ENCODE assay signal across 8 cellular contexts in the genomic region with DNA sequence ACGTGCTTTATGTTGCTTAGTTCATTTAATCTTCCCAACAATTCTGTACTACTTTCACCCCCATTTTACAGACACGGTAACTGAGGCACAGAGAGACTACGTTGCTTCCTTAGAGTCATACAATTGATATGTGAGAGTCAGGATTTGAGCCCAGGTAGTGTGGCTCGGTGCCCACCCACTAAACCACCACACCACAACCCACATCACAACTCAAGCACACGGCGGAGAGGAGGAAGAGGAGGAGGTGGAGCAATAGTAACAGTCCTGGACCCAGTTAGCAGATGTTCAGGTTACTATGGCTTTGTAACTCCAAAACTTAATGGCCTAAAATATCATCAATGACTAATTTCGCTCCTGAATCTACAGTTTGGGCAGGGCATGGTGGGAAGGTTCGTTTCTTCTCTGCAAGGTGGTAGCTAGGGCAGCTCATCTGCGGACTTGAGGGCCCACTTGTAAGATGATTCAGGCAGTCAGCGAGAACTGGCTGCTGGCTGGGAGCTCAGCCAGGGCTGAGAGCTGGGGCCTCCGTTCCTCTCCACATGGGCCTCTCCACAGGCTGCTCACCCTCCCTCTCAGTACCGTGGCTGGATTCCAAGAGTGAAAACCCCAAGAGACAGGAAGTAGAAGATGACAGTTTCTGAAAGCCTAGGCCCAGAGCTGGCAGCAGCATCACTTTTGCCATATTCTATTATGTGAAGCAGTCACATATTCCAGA.
A peak's percentile ranks its signal among the peaks of the same experiment; 100 is the strongest.
DNase-seq lines count a peak whose midpoint lies in the region; ATAC-seq lines count a peak whose summit lies in the region.

No MANE protein-coding gene starts in this region.

- H3K4me1 Mint-ChIP-seq in immature natural killer cell, result peaks cover 18 to 22% of the 10 kb centered on the region in 2 donors

- H3K27ac Mint-ChIP-seq in immature natural killer cell, result peak overlapping the region; percentile 13 to 79 (median 64)

- DNase-seq in KBM-7 (peak; percentile 86), T-helper 2 cell (peak in 4 of 5 experiments; percentile 15 to 80 (median 38)), astrocyte of the hippocampus (ENCODE audit: low read depth, low spot score) (peak; percentile 94), immature natural killer cell (peak in 2 of 3 donors; percentile 25 to 30), SHP77 (lab: John Stamatoyannopoulos, UW) (no peak), NCI-H2227 treated with DMSO at 0.1 percent for 48 hours (lab: John Stamatoyannopoulos, UW) (no peak)
- DNase-seq in stimulated activated CD4-positive, alpha-beta T cell treated with anti-CD3 and anti-CD28 coated beads, Interleukin-2, amount 100 ng/mL, for 4 hours (ENCODE audit: low read depth), result peak; percentile 22

- H3K9me3 Mint-ChIP-seq in immature natural killer cell, result peaks cover 0 to 2% (median 0%) of the 10 kb centered on the region in 6 donors

- in situ Hi-C loops in KBM-7 (cut with MboI; ENCODE audit: low pct_unique_long_range_greater_than_20kb, low sequenced_read_pairs), result no loop called here

- peaks cover 0 to 5% (median 4%) of the 10 kb centered on the region in 3 donors for H3K27me3 Mint-ChIP-seq in immature natural killer cell (ENCODE audit: low read depth in 3 of 3)

- peak overlapping the region in 4 of 5 donors; percentile 21 to 51 (median 47) for H3K4me3 Mint-ChIP-seq in immature natural killer cell

- peak; percentile 53 for ATAC-seq in GM19438 (IDR thresholded peaks at IDR 0.05; ENCODE audit: low read depth, unreplicated experiment)

- peaks cover 0 to 3% (median 0%) of the 10 kb centered on the region in 3 donors for H3K36me3 Mint-ChIP-seq in immature natural killer cell

Comparison
In these comparisons a context has a peak if more than half of its experiments do, and no peak if none do; other contexts are left out.
1. DNase-seq: peak in KBM-7 (single experiment), T-helper 2 cell (4 of 5), astrocyte of the hippocampus (single experiment), immature natural killer cell (2 of 3) and stimulated activated CD4-positive, alpha-beta T cell treated with anti-CD3 and anti-CD28 coated beads, Interleukin-2, amount 100 ng/mL, for 4 hours (single experiment); none in SHP77 (0 of 2) and NCI-H2227 treated with DMSO at 0.1 percent for 48 hours (single experiment).